9 cellular contexts compared by ENCODE assay signal in the genomic region with DNA sequence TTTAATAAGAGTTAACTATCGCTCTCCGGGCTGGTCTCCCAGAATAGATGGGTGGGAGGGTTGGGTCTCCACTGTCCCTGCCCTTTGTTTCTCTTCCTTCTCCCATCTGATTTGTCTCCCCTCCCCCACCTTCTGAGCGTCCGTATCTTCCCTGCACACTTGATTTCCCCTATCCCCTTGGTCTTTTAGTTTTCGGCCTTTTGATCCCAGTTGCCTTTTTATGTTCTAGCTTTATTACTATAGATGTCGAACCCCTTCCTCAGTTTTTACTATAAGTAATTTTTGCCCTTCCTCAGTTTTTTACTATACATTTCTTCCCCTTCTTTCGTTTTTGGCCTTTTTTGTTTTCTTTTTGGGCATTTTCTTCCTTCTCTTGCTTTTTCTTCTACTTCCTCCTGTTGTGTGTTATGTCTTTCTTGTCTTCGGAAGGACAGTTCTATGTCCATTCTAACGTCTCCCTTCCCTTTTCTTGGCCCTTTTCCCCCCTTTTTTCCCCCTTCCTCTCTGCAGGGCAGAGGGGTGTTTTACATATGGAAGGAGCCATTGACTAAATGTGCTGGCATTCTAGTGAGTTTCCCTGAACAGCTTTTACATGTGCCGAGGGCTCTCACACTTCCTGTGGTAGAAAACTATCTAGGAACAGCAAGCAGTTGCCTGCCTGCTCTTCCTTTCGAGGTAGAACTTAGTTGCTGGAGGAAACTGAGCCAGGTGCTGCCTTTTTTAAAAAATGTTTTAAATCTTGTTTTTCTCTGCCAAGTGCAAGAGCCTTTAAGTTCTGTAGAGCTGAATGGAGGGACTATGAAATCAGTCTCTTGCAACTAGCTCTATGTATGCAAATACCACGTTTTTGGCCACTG. TPM values are rescaled to one million over a fixed set of nuclear protein-coding genes. Genes with fewer than 3 reads are reported as not detected.
DNase-seq lines count a peak whose midpoint lies in the region; ATAC-seq and TF ChIP-seq lines count a peak whose summit lies in the region.
"Had no signal": no experiment of that assay in that cellular context is flagged by ENCODE, and none has a peak within 500 bp of the region (broad histone marks: within the 10 kb centered on the region; RNA-seq: fewer than 3 reads in every experiment).

No MANE protein-coding gene starts in this region.

- H3K4me1 ChIP-seq in CD8-positive, alpha-beta memory T cell (ENCODE audit: insufficient read depth, low read length): peaks cover 12% of the 10 kb centered on the region
- peaks cover 20% of the 10 kb centered on the region for H3K4me1 ChIP-seq in HUES48 (ENCODE audit: control insufficient read depth, insufficient read depth, low read length)
- peaks cover 5 to 14% of the 10 kb centered on the region in 2 donors for H3K4me1 ChIP-seq in naive thymus-derived CD4-positive, alpha-beta T cell (ENCODE audit: control insufficient read depth in 2 of 2, insufficient read depth in 2 of 2, low read length in 2 of 2)
- peaks cover 0 to 34% (median 19%) of the 10 kb centered on the region in 4 donors for H3K4me1 ChIP-seq in tibial artery

- in situ Hi-C loops in brain microvascular endothelial cell (cut with HindIII; ENCODE audit: low pct_ligation_motif_present, low sequenced_read_pairs): no loop called here

- CTCF ChIA-PET in CD8-positive, alpha-beta memory T cell (lab: Charles Lee): no interaction called here
- CTCF ChIA-PET in naive thymus-derived CD4-positive, alpha-beta T cell (lab: Charles Lee): no interaction called here

- H3K27ac Mint-ChIP-seq in CD8-positive, alpha-beta memory T cell: no peak overlapping the region
- no peak overlapping the region for H3K27ac Mint-ChIP-seq in naive thymus-derived CD4-positive, alpha-beta T cell

- peak overlapping the region; percentile 57 for H3K27ac ChIP-seq in CD8-positive, alpha-beta memory T cell (ENCODE audit: low read depth, low read length)
- H3K27ac ChIP-seq in HUES48 (ENCODE audit: low read depth, low read length) (peak overlapping the region; percentile 97), brain microvascular endothelial cell (peak overlapping the region; percentile 36), tibial artery (no peak overlapping the region)
- H3K27ac ChIP-seq in naive thymus-derived CD4-positive, alpha-beta T cell (ENCODE audit: low read depth, low read length): no peak overlapping the region

- H3K36me3 Mint-ChIP-seq in CD8-positive, alpha-beta memory T cell: no peaks in the 10 kb centered on the region
- H3K36me3 Mint-ChIP-seq in naive thymus-derived CD4-positive, alpha-beta T cell: peaks cover 0 to 5% (median 0%) of the 10 kb centered on the region in 5 donors

- H3K4me1 Mint-ChIP-seq in CD8-positive, alpha-beta memory T cell: peaks cover 24 to 33% (median 31%) of the 10 kb centered on the region in 3 donors
- H3K4me1 Mint-ChIP-seq in naive thymus-derived CD4-positive, alpha-beta T cell: peaks cover 16 to 33% (median 25%) of the 10 kb centered on the region in 7 donors

- intact Hi-C loops in naive thymus-derived CD4-positive, alpha-beta T cell (cut with micrococcal nuclease): no loop called here
- intact Hi-C loops in tibial artery (cut with DNase I; ENCODE audit: low total_unique reads): no loop called here

- no peak for DNase-seq in CD8-positive, alpha-beta memory T cell
- DNase-seq in brain microvascular endothelial cell (no peak), mucosa of gallbladder (ENCODE audit: low spot score) (no peak), tibial artery (no peak)
- DNase-seq in naive thymus-derived CD4-positive, alpha-beta T cell: peak in 3 of 9 donors; percentile 5 to 8 (median 6)
- DNase-seq: stimulated activated CD4-positive, alpha-beta T cell treated with anti-CD3 and anti-CD28 coated beads, Interleukin-1b, Interleukin-23, amount 100 ng/mL, for 48 hours had no signal

- H3K9me3 ChIP-seq in CD8-positive, alpha-beta memory T cell (ENCODE audit: low read length): no peaks in the 10 kb centered on the region
- H3K9me3 ChIP-seq in HUES48 (ENCODE audit: control insufficient read depth, insufficient read depth, low read length) (no peaks in the 10 kb centered on the region), tibial artery (no peaks in the 10 kb centered on the region)
- H3K9me3 ChIP-seq in naive thymus-derived CD4-positive, alpha-beta T cell (ENCODE audit: control insufficient read depth in 2 of 3, low read length in 3 of 3): no peaks in the 10 kb centered on the region

- TF ChIP-seq CTCF in brain microvascular endothelial cell (IDR thresholded peaks at IDR 0.05; ENCODE audit: low read depth, low read length, missing control alignments): no peak
- TF ChIP-seq CTCF in tibial artery (IDR thresholded peaks at IDR 0.05): no peak

- no peak for ATAC-seq in naive thymus-derived CD4-positive, alpha-beta T cell
- no peak for ATAC-seq in HG02588 (IDR thresholded peaks at IDR 0.05; ENCODE audit: unreplicated experiment)
- no peak for ATAC-seq in HG02623 (IDR thresholded peaks at IDR 0.05; ENCODE audit: unreplicated experiment)

- no peaks in the 10 kb centered on the region for H3K9me3 Mint-ChIP-seq in CD8-positive, alpha-beta memory T cell
- peaks cover 0 to 3% (median 0%) of the 10 kb centered on the region in 11 donors for H3K9me3 Mint-ChIP-seq in naive thymus-derived CD4-positive, alpha-beta T cell

- no peaks in the 10 kb centered on the region for H3K36me3 ChIP-seq in CD8-positive, alpha-beta memory T cell (ENCODE audit: insufficient read depth, low read length)
- H3K36me3 ChIP-seq in HUES48 (ENCODE audit: control insufficient read depth, insufficient read depth, low read length): peaks cover 10% of the 10 kb centered on the region; the same call in 1 of the 2 replicates
- no peaks in the 10 kb centered on the region for H3K36me3 ChIP-seq in brain microvascular endothelial cell (replicated peaks)
- peaks cover 0 to 2% (median 0%) of the 10 kb centered on the region in 3 experiments for H3K36me3 ChIP-seq in naive thymus-derived CD4-positive, alpha-beta T cell (ENCODE audit: control insufficient read depth in 2 of 3, insufficient read depth in 3 of 3, low read length in 3 of 3)
- no peaks in the 10 kb centered on the region for H3K36me3 ChIP-seq in tibial artery

- POLR2A ChIA-PET in CD8-positive, alpha-beta memory T cell (lab: Charles Lee): interaction anchor here (1.3 kb wide), 1 partner anchor 37 kb away, joined by 3 read pairs; no protein-coding TSS in a partner anchor
- POLR2A ChIA-PET in naive thymus-derived CD4-positive, alpha-beta T cell (lab: Charles Lee): interaction anchor here (0.7 kb wide), 1 partner anchor 74 kb away, joined by 3 read pairs; no protein-coding TSS in a partner anchor

- peaks cover 32 to 58% of the 10 kb centered on the region in 2 donors for H3K27me3 Mint-ChIP-seq in CD8-positive, alpha-beta memory T cell
- H3K27me3 Mint-ChIP-seq in naive thymus-derived CD4-positive, alpha-beta T cell: peaks cover 51 to 72% (median 69%) of the 10 kb centered on the region in 5 donors

- H3K9ac ChIP-seq in HUES48 (ENCODE audit: low read depth, low read length): peak overlapping the region; percentile 75

- H3K4me3 Mint-ChIP-seq in CD8-positive, alpha-beta memory T cell: peak overlapping the region in 5 of 7 donors; percentile 0 to 62 (median 6)
- H3K4me3 Mint-ChIP-seq in naive thymus-derived CD4-positive, alpha-beta T cell: peak overlapping the region; percentile 2 to 80 (median 61)

- peaks cover 14% of the 10 kb centered on the region for H3K27me3 ChIP-seq in CD8-positive, alpha-beta memory T cell (ENCODE audit: insufficient read depth, low read length, poor library complexity, severe bottlenecking)
- H3K27me3 ChIP-seq in HUES48 (ENCODE audit: control insufficient read depth, insufficient read depth, low read length) (no peaks in the 10 kb centered on the region), brain microvascular endothelial cell (replicated peaks) (no peaks in the 10 kb centered on the region), tibial artery (peaks cover 0 to 10% of the 10 kb centered on the region in 2 donors)
- H3K27me3 ChIP-seq in naive thymus-derived CD4-positive, alpha-beta T cell (ENCODE audit: control insufficient read depth in 2 of 2, insufficient read depth in 2 of 2, low read length in 2 of 2): peaks cover 4 to 14% of the 10 kb centered on the region in 2 donors

- no peak overlapping the region for H3K4me3 ChIP-seq in CD8-positive, alpha-beta memory T cell (ENCODE audit: low read length)
- peak overlapping the region; percentile 84 for H3K4me3 ChIP-seq in HUES48 (ENCODE audit: low read depth, low read length)
- H3K4me3 ChIP-seq in brain microvascular endothelial cell (ENCODE audit: low read depth, low read length): peak overlapping the region; percentile 75
- H3K4me3 ChIP-seq in naive thymus-derived CD4-positive, alpha-beta T cell (ENCODE audit: low read length): no peak overlapping the region
- no peak overlapping the region for H3K4me3 ChIP-seq in tibial artery

RNA-seq across cellular contexts. Expression of a gene that starts 2.8 kb away (rescaled TPM):
- under 1 TPM; 0.44 to 0.63 TPM for total RNA-seq in CD8-positive, alpha-beta memory T cell
- 1.9 TPM for polyA plus RNA-seq in CD8-positive, alpha-beta memory T cell
- 1 to 10 TPM; 2.5 to 3.0 (median 2.9) TPM for total RNA-seq in naive thymus-derived CD4-positive, alpha-beta T cell
- polyA plus RNA-seq in naive thymus-derived CD4-positive, alpha-beta T cell: 1 to 10 TPM; 1.4 to 1.6 TPM
- 3.1 TPM for total RNA-seq in mucosa of gallbladder

RNA-seq across cellular contexts. Expression of a gene that starts 35.6 kb away (rescaled TPM):
- total RNA-seq in CD8-positive, alpha-beta memory T cell: 10 to 100 TPM; 15.1 to 18.6 TPM
- 6.6 TPM for polyA plus RNA-seq in CD8-positive, alpha-beta memory T cell
- 10 to 100 TPM; 19.1 to 28.3 (median 26.5) TPM for total RNA-seq in naive thymus-derived CD4-positive, alpha-beta T cell
- 1 to 10 TPM; 3.5 to 6.9 TPM for polyA plus RNA-seq in naive thymus-derived CD4-positive, alpha-beta T cell
- total RNA-seq in mucosa of gallbladder: 21.5 TPM

Comparison
In these comparisons a context has a peak if more than half of its experiments do, and no peak if none do; other contexts are left out.
1. H3K27ac ChIP-seq: peak in CD8-positive, alpha-beta memory T cell (single experiment), HUES48 (single experiment) and brain microvascular endothelial cell (single experiment); none in naive thymus-derived CD4-positive, alpha-beta T cell (single experiment) and tibial artery (0 of 2).
2. H3K4me3 ChIP-seq: peak in HUES48 (single experiment) and brain microvascular endothelial cell (single experiment); none in CD8-positive, alpha-beta memory T cell (single experiment), naive thymus-derived CD4-positive, alpha-beta T cell (single experiment) and tibial artery (0 of 2).